In the genomic region with DNA sequence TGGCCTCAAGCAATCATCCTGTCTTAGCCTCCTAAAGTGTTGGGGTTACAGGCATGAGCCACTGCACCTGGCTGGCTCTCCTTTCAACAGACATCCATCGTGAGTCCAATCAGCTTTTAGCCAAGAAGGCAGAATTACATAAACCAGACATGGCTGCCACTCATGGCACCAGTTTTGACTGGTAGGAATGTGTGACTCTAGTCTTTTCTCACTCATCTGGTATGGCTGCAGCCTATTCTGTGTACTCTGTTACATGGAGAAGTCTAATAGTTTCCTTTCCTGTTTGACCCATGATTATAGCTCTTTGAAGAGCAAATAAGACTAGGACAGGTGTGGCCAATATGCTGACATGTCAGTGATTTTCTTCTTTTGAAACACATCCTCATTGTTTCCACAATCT, we compare ENCODE assay signal across 19 cellular contexts.
A peak's percentile ranks its signal among the peaks of the same experiment; 100 is the strongest.
DNase-seq lines count a peak whose midpoint lies in the region; ATAC-seq and TF ChIP-seq lines count a peak whose summit lies in the region.
"Had no signal": no experiment of that assay in that cellular context is flagged by ENCODE, and none has a peak within 500 bp of the region (broad histone marks: within the 10 kb centered on the region; RNA-seq: fewer than 3 reads in every experiment).

No MANE protein-coding gene starts in this region.

- peaks cover 6% of the 10 kb centered on the region for H3K36me3 Mint-ChIP-seq in memory B cell

- peaks cover 5% of the 10 kb centered on the region for H3K9me3 Mint-ChIP-seq in memory B cell

- TF ChIP-seq CTCF in OCI-LY1 (IDR thresholded peaks at IDR 0.05; ENCODE audit: low read length), result no peak

- no peak overlapping the region for H3K4me3 ChIP-seq in BLaER1 treated with 17β-estradiol and CSF1 and Interleukin-3, amounts not matched to agents 10 nM and 100 nM
- no peak overlapping the region for H3K4me3 ChIP-seq in OCI-LY1 (ENCODE audit: low read depth, low read length, poor library complexity, severe bottlenecking)
- H3K4me3 ChIP-seq: coronary artery, gastroesophageal sphincter had no signal

- H3K27ac Mint-ChIP-seq in memory B cell, result no peak overlapping the region
- H3K27ac Mint-ChIP-seq: activated naive CD8-positive, alpha-beta T cell treated with anti-CD3 and anti-CD28 coated beads for 36 hours had no signal

- no peak overlapping the region for H3K9ac ChIP-seq in BLaER1 treated with 17β-estradiol and CSF1 and Interleukin-3, amounts not matched to agents 10 nM and 100 nM
- peak overlapping the region; percentile 13; the same call in 1 of the 2 replicates for H3K9ac ChIP-seq in OCI-LY1 (ENCODE audit: low read length)
- H3K9ac ChIP-seq: SK-N-SH had no signal

- no peaks in the 10 kb centered on the region for H3K27me3 Mint-ChIP-seq in memory B cell
- H3K27me3 Mint-ChIP-seq: activated naive CD8-positive, alpha-beta T cell treated with anti-CD3 and anti-CD28 coated beads for 36 hours had no signal

- peaks cover 21 to 57% (median 33%) of the 10 kb centered on the region in 10 experiments for H3K4me1 ChIP-seq in BLaER1 treated with 17β-estradiol and CSF1 and Interleukin-3, amounts not matched to agents 10 nM and 100 nM
- H3K4me1 ChIP-seq in OCI-LY1 (ENCODE audit: insufficient read depth, low read length, severe bottlenecking), result peaks cover 44% of the 10 kb centered on the region

- no peaks in the 10 kb centered on the region for H3F3A ChIP-seq in OCI-LY1 (ENCODE audit: insufficient read depth, low read length)

- H3K79me2 ChIP-seq in OCI-LY1 (ENCODE audit: insufficient read depth, low read length), result no peaks in the 10 kb centered on the region

- H3K27me3 ChIP-seq in BLaER1 treated with 17β-estradiol and CSF1 and Interleukin-3, amounts not matched to agents 10 nM and 100 nM, result no peaks in the 10 kb centered on the region
- H3K27me3 ChIP-seq in OCI-LY1 (ENCODE audit: insufficient read depth, low read length), result no peaks in the 10 kb centered on the region
- H3K27me3 ChIP-seq: brain microvascular endothelial cell, gastroesophageal sphincter had no signal

- ATAC-seq in HG02885 (IDR thresholded peaks at IDR 0.05; ENCODE audit: poor library complexity, unreplicated experiment) (peak; percentile 42), memory B cell (ENCODE audit: low read depth) (peak; percentile 31), GM21390 (IDR thresholded peaks at IDR 0.05; ENCODE audit: unreplicated experiment) (no peak), HG03439 (IDR thresholded peaks at IDR 0.05; ENCODE audit: unreplicated experiment) (no peak)
- ATAC-seq: gastroesophageal sphincter, Panc1 had no signal

- no peaks in the 10 kb centered on the region for H4K20me1 ChIP-seq in BLaER1 treated with 17β-estradiol and CSF1 and Interleukin-3, amounts not matched to agents 10 nM and 100 nM
- no peaks in the 10 kb centered on the region for H4K20me1 ChIP-seq in OCI-LY1 (ENCODE audit: insufficient read depth, low read length)

- peaks cover 2 to 17% (median 10%) of the 10 kb centered on the region in 11 experiments; a peak in 16 of 22 replicates for H3K9me3 ChIP-seq in BLaER1 treated with 17β-estradiol and CSF1 and Interleukin-3, amounts not matched to agents 10 nM and 100 nM (replicated peaks in 1 of 11)
- 0 out of 2 replicates have a peak, but pooled peaks cover 3% of the 10 kb centered on the region for H3K9me3 ChIP-seq in OCI-LY1 (ENCODE audit: low read length)
- H3K9me3 ChIP-seq: gastroesophageal sphincter, SK-N-SH had no signal

- peak overlapping the region in 10 of 11 experiments; percentile 5 to 65 (median 42); a peak in 13 of 22 replicates for H3K27ac ChIP-seq in BLaER1 treated with 17β-estradiol and CSF1 and Interleukin-3, amounts not matched to agents 10 nM and 100 nM
- peak overlapping the region; percentile 89 for H3K27ac ChIP-seq in OCI-LY1 (ENCODE audit: low read depth, low read length, poor library complexity, severe bottlenecking)
- H3K27ac ChIP-seq: brain microvascular endothelial cell had no signal

- peak overlapping the region; percentile 27 for H3K4me3 Mint-ChIP-seq in memory B cell
- H3K4me3 Mint-ChIP-seq: activated naive CD8-positive, alpha-beta T cell treated with anti-CD3 and anti-CD28 coated beads for 36 hours had no signal

- no peaks in the 10 kb centered on the region for H3K36me3 ChIP-seq in BLaER1 treated with 17β-estradiol and CSF1 and Interleukin-3, amounts not matched to agents 10 nM and 100 nM
- no peaks in the 10 kb centered on the region for H3K36me3 ChIP-seq in OCI-LY1 (ENCODE audit: insufficient read depth, low read length)
- H3K36me3 ChIP-seq: brain microvascular endothelial cell, gastroesophageal sphincter had no signal

- no peaks in the 10 kb centered on the region for H3K9me2 ChIP-seq in OCI-LY1 (ENCODE audit: low read depth, low read length)
- H3K9me2 ChIP-seq: SK-N-SH had no signal

- peaks cover 22% of the 10 kb centered on the region for H3K4me1 Mint-ChIP-seq in memory B cell
- H3K4me1 Mint-ChIP-seq: activated naive CD8-positive, alpha-beta T cell treated with anti-CD3 and anti-CD28 coated beads for 36 hours had no signal

- peak overlapping the region; percentile 47 to 80 (median 67) for H3K4me2 ChIP-seq in BLaER1 treated with 17β-estradiol and CSF1 and Interleukin-3, amounts not matched to agents 10 nM and 100 nM
- no peak overlapping the region; the same call in 1 of the 2 replicates for H3K4me2 ChIP-seq in OCI-LY1 (ENCODE audit: low read length)
- H3K4me2 ChIP-seq: SK-N-SH had no signal

- DNase-seq in memory B cell (ENCODE audit: low spot score in 2 of 2), result no peak
- no peak for DNase-seq in activated CD4-positive, alpha-beta T cell treated with anti-CD3 and anti-CD28 coated beads for 4 hours
- DNase-seq in stimulated activated naive CD4-positive, alpha-beta T cell (lab: John Stamatoyannopoulos, UW), result no peak
- DNase-seq: activated CD4-positive, CD25-positive, alpha-beta regulatory T cell treated with anti-CD3 and anti-CD28 coated beads, Interleukin-2, amount 50 U/mL, for 72 hours; activated naive CD8-positive, alpha-beta T cell treated with anti-CD3 and anti-CD28 coated beads for 36 hours; brain microvascular endothelial cell; COR-L47; HCEC 1CT; NCI-H2081; NCI-H510A treated with DMSO at 0.1 percent for 48 hours; SK-N-SH had no signal

- H2AFZ ChIP-seq in OCI-LY1 (ENCODE audit: low read length), result no peak overlapping the region

Comparison
In these comparisons a context has a peak if more than half of its experiments do, and no peak if none do; other contexts are left out.
1. ATAC-seq: peak in HG02885 (single experiment) and memory B cell (single experiment); none in GM21390 (single experiment) and HG03439 (single experiment).